1 cellular context compared by ENCODE assay signal in genomic region chr7:930975-931758, GRCh38.
TF ChIP-seq lines count a peak whose summit lies in the region.

No MANE protein-coding gene starts in this region.

TF ChIP-seq in IMR-90, 13 proteins besides CTCF, POLR2A, EP300 and RAD21:
- TF ChIP-seq SMC3 (IDR thresholded peaks at IDR 0.05; ENCODE audit: low read depth, low read length) = no peak
- no peak for TF ChIP-seq RCOR1 (IDR thresholded peaks at IDR 0.05; ENCODE audit: insufficient replicate concordance, low read length)
- peak; percentile 38; the same call in 1 of the 2 replicates for TF ChIP-seq CEBPB (IDR thresholded peaks at IDR 0.05; ENCODE audit: low read depth, low read length)
